ENCODE assay signal across 10 cellular contexts in the genomic region with DNA sequence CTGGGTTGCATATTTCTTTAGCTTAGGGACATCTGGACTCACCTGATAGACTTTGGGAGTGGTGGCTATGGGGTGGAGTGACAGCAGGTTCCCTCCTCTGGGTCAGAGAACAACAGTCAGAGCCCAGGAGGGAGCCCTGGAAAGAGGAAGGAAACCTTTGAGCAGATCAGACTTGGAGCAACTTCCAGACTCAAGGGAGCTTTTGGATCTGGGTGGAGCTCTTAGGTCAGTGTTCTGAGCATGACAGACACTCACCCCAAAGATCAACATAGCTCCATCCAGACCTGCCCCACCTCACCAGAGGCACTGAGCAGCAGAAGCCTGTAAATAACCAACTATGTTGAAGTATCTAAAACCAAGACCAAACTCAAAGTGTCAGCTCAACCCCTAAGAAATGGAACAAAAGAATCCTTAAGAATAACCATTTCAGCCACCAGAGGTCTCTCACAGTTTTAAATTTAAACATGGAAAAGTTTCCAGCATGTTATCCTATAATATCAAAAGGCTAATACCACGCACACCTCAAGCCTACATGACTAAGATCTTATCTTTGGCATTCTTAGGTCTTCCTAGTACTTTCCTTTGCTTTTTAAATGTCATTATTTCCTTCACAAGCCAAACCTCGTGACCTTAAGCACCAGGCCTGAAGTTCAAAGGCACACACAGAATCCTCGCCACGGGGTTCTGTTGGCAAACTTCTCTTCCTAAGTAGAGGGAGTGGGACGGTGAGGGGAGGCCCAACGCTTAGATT. TPM values are rescaled to one million over a fixed set of nuclear protein-coding genes. Genes with fewer than 3 reads are reported as not detected.
A peak's percentile ranks its signal among the peaks of the same experiment; 100 is the strongest.
DNase-seq lines count a peak whose midpoint lies in the region; ATAC-seq, FAIRE-seq and TF ChIP-seq lines count a peak whose summit lies in the region.
"Had no signal": no experiment of that assay in that cellular context is flagged by ENCODE, and none has a peak within 500 bp of the region (broad histone marks: within the 10 kb centered on the region; RNA-seq: fewer than 3 reads in every experiment).

No MANE protein-coding gene starts in this region.

- H3K27ac ChIP-seq in angular gyrus (ENCODE audit: low read depth, low read length): peak overlapping the region; percentile 42
- peak overlapping the region; percentile 62 to 77 for H3K27ac ChIP-seq in kidney (ENCODE audit: low read depth in 2 of 2, low read length in 2 of 2)
- H3K27ac ChIP-seq: neutrophil had no signal

- peaks cover 0 to 5% of the 10 kb centered on the region in 2 donors for H3K36me3 ChIP-seq in kidney (ENCODE audit: control insufficient read depth in 1 of 2, insufficient read depth in 2 of 2, low read length in 2 of 2)
- H3K36me3 ChIP-seq: neutrophil had no signal

- no peak overlapping the region for H3K4me3 ChIP-seq in kidney (ENCODE audit: low read length in 2 of 2)

- peak; percentile 65 for DNase-seq in HT1080 (ENCODE audit: low read depth)
- no peak for DNase-seq in kidney
- peak; percentile 80 for DNase-seq in superior temporal gyrus (ENCODE audit: extremely low spot score)
- DNase-seq in H54 (ENCODE audit: insufficient read length, low spot score): no peak
- DNase-seq in NCI-H2029 (lab: John Stamatoyannopoulos, UW): no peak
- DNase-seq in DMS79 treated with DMSO at 0.1 percent for 48 hours (lab: John Stamatoyannopoulos, UW): no peak
- DNase-seq: activated CD8-positive, alpha-beta memory T cell treated with anti-CD3 and anti-CD28 coated beads, Interleukin-2, amount 10 ng/mL, durations not matched to agents 7 days and 5 days had no signal

- FAIRE-seq in kidney (lab: Jason Lieb, UNC) (peak; percentile 45), H54 (lab: Jason Lieb, UNC) (no peak)

- peaks cover 19 to 34% of the 10 kb centered on the region in 2 donors for H3K4me1 ChIP-seq in kidney (ENCODE audit: control insufficient read depth in 1 of 2, insufficient read depth in 1 of 2, low read depth in 1 of 2, low read length in 2 of 2)

- intact Hi-C loops in kidney (cut with DNase I): no loop called here

- no peak for TF ChIP-seq POLR2A in H54 (IDR thresholded peaks at IDR 0.05; ENCODE audit: low read depth, low read length)

- no peaks in the 10 kb centered on the region for H3K9me3 ChIP-seq in kidney (ENCODE audit: control insufficient read depth in 1 of 2, low read length in 2 of 2)
- H3K9me3 ChIP-seq: neutrophil had no signal

- peak overlapping the region in 1 of 2 donors; percentile 36 for H3K9ac ChIP-seq in kidney (ENCODE audit: low read length in 2 of 2)

- peak; percentile 31 for TF ChIP-seq CTCF in kidney (IDR thresholded peaks at IDR 0.05; ENCODE audit: borderline replicate concordance, extremely low read depth, insufficient read depth)

- ATAC-seq in GM19328 (IDR thresholded peaks at IDR 0.05; ENCODE audit: unreplicated experiment): no peak
- ATAC-seq: activated CD8-positive, alpha-beta memory T cell treated with anti-CD3 and anti-CD28 coated beads, Interleukin-2, amount 10 ng/mL, durations not matched to agents 7 days and 5 days had no signal

RNA-seq across cellular contexts. Expression of a gene that starts 56.4 kb away (rescaled TPM):
- 98.9 and 118 TPM in 2 replicates for total RNA-seq in HT1080 (2014; rRNA removed; shearing (Covaris generic))
- polyA plus RNA-seq in HT1080 (2015; cell fraction: cytosol; rRNA removed): 54.2 and 70.7 TPM in 2 replicates
- polyA plus RNA-seq in HT1080 (2015; cell fraction: nucleus; rRNA removed): 73.6 and 81.9 TPM in 2 replicates
- total RNA-seq in kidney: 24.7 TPM
- polyA plus RNA-seq in kidney (ENCODE audit: insufficient read depth, low read depth, low replicate concordance): 25.7 TPM

Comparison
In these comparisons a context has a peak if more than half of its experiments do, and no peak if none do; other contexts are left out.
1. DNase-seq: peak in HT1080 (single experiment) and superior temporal gyrus (single experiment); none in kidney (single experiment), H54 (single experiment), NCI-H2029 (single experiment) and DMS79 treated with DMSO at 0.1 percent for 48 hours (single experiment).